ENCODE assay signal across 8 cellular contexts in the genomic region with DNA sequence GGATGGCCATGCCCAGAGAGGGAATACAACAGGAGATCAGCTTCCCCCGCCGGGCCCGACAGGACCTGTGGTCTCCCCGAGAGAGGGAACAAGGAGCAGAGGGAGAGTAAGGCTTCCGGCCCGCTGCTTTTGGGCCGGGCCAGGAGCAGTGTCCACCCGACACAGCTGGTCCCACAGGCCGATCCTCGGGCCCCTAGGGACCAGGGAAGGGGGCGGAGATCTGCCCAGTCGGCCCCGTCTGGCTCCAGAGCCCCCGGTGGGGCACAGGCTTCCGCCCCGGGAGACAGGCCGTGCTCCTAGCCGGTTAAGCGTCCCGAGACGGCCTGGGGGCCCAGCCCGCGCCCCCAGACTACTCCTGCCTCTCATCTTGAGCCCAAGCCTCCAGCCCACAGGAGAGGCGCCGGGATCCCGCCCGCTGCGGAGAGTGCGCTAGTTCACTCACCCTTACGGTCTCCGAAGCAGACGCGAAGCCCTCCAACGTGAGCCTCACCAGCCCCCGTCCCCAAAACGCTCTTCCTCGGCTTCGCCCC. TPM values are rescaled to one million over a fixed set of nuclear protein-coding genes. Genes with fewer than 3 reads are reported as not detected.
DNase-seq lines count a peak whose midpoint lies in the region; ATAC-seq, FAIRE-seq and TF ChIP-seq lines count a peak whose summit lies in the region.

A gene (minus strand): TSS at position 526 of the 530 bp plus-strand sequence. CDS start 6,635 bp downstream, outside the sequence.

- peak within 1 kb of the TSS; percentile 92 to 96 (median 95) for H3K27ac ChIP-seq in BLaER1 treated with 17β-estradiol and CSF1 and Interleukin-3, amounts not matched to agents 10 nM and 100 nM
- no peak within 1 kb of the TSS for H3K27ac ChIP-seq in KMS-11
- H3K27ac ChIP-seq in small intestine (ENCODE audit: low read depth in 1 of 2, low read length in 1 of 2), result peak within 1 kb of the TSS; percentile 91 to 92

- H3K4me1 ChIP-seq in BLaER1 treated with 17β-estradiol and CSF1 and Interleukin-3, amounts not matched to agents 10 nM and 100 nM, result peaks cover 48 to 67% (median 56%) of the 10 kb centered on the region in 10 experiments
- H3K4me1 ChIP-seq in KMS-11 (ENCODE audit: low read depth, poor library complexity, severe bottlenecking) (peaks cover 59% of the 10 kb centered on the region), small intestine (ENCODE audit: control insufficient read depth in 2 of 2, insufficient read depth in 1 of 2, low read depth in 1 of 2, low read length in 1 of 2) (peaks cover 4 to 9% of the 10 kb centered on the region in 2 donors)

- H3K9me3 Mint-ChIP-seq in brain, result peaks cover 0 to 12% (median 0%) of the 10 kb centered on the region in 5 experiments

- peak within 1 kb of the TSS; percentile 88 for H2AFZ ChIP-seq in KMS-11 (ENCODE audit: low read depth)

- H3K4me3 ChIP-seq in BLaER1 treated with 17β-estradiol and CSF1 and Interleukin-3, amounts not matched to agents 10 nM and 100 nM, result peak within 1 kb of the TSS; percentile 93 to 100 (median 99)
- H3K4me3 ChIP-seq in KMS-11 (IDR thresholded peaks at IDR 0.05; ENCODE audit: insufficient read depth, low read depth, low read length) (peak within 1 kb of the TSS; percentile 86), iPS-18c (ENCODE audit: insufficient read depth, low read depth, low read length) (peak within 1 kb of the TSS; percentile 92), small intestine (ENCODE audit: low read depth in 1 of 2, low read length in 2 of 2) (peak within 1 kb of the TSS; percentile 81 to 97)

- H3K27me3 ChIP-seq in BLaER1 treated with 17β-estradiol and CSF1 and Interleukin-3, amounts not matched to agents 10 nM and 100 nM, result no peaks in the 10 kb centered on the region
- H3K27me3 ChIP-seq in KMS-11 (ENCODE audit: insufficient read depth, low read depth) (peaks cover 18% of the 10 kb centered on the region), small intestine (ENCODE audit: control insufficient read depth in 2 of 2, insufficient read depth in 2 of 2, low read length in 2 of 2) (no peaks in the 10 kb centered on the region)

- H3K36me3 ChIP-seq in BLaER1 treated with 17β-estradiol and CSF1 and Interleukin-3, amounts not matched to agents 10 nM and 100 nM, result peaks cover 24 to 38% (median 34%) of the 10 kb centered on the region in 11 experiments
- no peaks in the 10 kb centered on the region for H3K36me3 ChIP-seq in KMS-11 (ENCODE audit: insufficient read depth)
- peaks cover 0 to 2% of the 10 kb centered on the region in 2 donors for H3K36me3 ChIP-seq in small intestine (ENCODE audit: control insufficient read depth in 2 of 2, insufficient read depth in 2 of 2, low read length in 2 of 2)

- H3K4me2 ChIP-seq in BLaER1 treated with 17β-estradiol and CSF1 and Interleukin-3, amounts not matched to agents 10 nM and 100 nM, result peak within 1 kb of the TSS; percentile 84 to 99 (median 95)
- peak within 1 kb of the TSS; percentile 98 for H3K4me2 ChIP-seq in KMS-11

- WGBS in small intestine, 3 donors, result 0 to 1% (median 0%) methylated on average over 16 to 38 of the region's 38 CpGs

- H3K4me3 Mint-ChIP-seq in brain, result peak within 1 kb of the TSS; percentile 93 to 99 (median 98)

- TF ChIP-seq CTCF in KMS-11 (conservative IDR thresholded peaks at IDR 0.05; ENCODE audit: low read depth, low read length) (no peak), brain (conservative IDR thresholded peaks at IDR 0.05) (no peak)

- H3K79me2 ChIP-seq in KMS-11 (ENCODE audit: insufficient read depth, low read depth), result peaks cover 12% of the 10 kb centered on the region; the same call in 1 of the 2 replicates

- FAIRE-seq in small intestine (lab: Jason Lieb, UNC), result no peak

- peak within 1 kb of the TSS; percentile 94 to 99 (median 97) for H3K9ac ChIP-seq in BLaER1 treated with 17β-estradiol and CSF1 and Interleukin-3, amounts not matched to agents 10 nM and 100 nM
- peak within 1 kb of the TSS; percentile 65 for H3K9ac ChIP-seq in KMS-11

- peaks cover 10% of the 10 kb centered on the region for H3K27me3 Mint-ChIP-seq in brain

- H3K36me3 Mint-ChIP-seq in brain, result peaks cover 32% of the 10 kb centered on the region

- peak; percentile 7 for ATAC-seq in GM21526 (IDR thresholded peaks at IDR 0.05; ENCODE audit: low FRiP score, unreplicated experiment)

- peaks cover 14 to 51% (median 42%) of the 10 kb centered on the region in 11 experiments; a peak in 20 of 22 replicates for H4K20me1 ChIP-seq in BLaER1 treated with 17β-estradiol and CSF1 and Interleukin-3, amounts not matched to agents 10 nM and 100 nM
- H4K20me1 ChIP-seq in KMS-11 (ENCODE audit: insufficient read depth), result no peaks in the 10 kb centered on the region

- H3K27ac Mint-ChIP-seq in brain, result peak within 1 kb of the TSS; percentile 93 to 98 (median 98)

- H3K4me1 Mint-ChIP-seq in brain, result peaks cover 60% of the 10 kb centered on the region

- DNase-seq in small intestine (peak; percentile 24), D341Med (ENCODE audit: low spot score) (no peak)
- no peak for DNase-seq in stimulated activated CD4-positive, alpha-beta T cell treated with anti-CD3 and anti-CD28 coated beads, Interleukin-15, amount 100 ng/mL, for 24 hours

- H3K9me3 ChIP-seq in BLaER1 treated with 17β-estradiol and CSF1 and Interleukin-3, amounts not matched to agents 10 nM and 100 nM (replicated peaks in 1 of 11), result no peaks in the 10 kb centered on the region
- H3K9me3 ChIP-seq in iPS-18c (ENCODE audit: control insufficient read depth, insufficient read depth, low read length) (no peaks in the 10 kb centered on the region), small intestine (ENCODE audit: control insufficient read depth, low read depth) (no peaks in the 10 kb centered on the region)

RNA-seq across cellular contexts. Expression of the gene that starts here (rescaled TPM):
- polyA plus RNA-seq in brain (ENCODE audit: insufficient read depth, low read depth, low replicate concordance) (24.4 TPM), small intestine (10 to 100 TPM; 20.8 to 45.0 (median 21.3) TPM)
